27 cellular contexts compared by ENCODE assay signal in the genomic region with DNA sequence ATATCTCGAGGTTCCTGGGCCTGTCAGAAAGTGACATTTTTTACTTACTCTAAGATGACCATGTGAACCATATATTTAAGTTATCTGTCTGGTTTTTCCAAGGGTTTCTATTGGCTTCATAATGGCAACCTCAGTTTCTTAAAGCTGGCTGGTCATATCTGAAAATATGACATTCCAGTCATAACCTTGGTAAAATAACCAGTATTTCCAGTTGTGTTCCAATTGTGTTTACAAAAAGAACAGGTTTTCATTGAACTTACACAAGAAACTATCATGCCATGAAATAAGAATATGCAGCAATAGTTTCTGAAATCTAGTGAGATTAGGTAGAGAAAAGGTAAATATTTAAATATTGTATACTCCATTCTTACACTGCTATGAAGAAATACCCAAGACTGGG.
"Had no signal": no experiment of that assay in that cellular context is flagged by ENCODE, and none has a peak within 500 bp of the region (broad histone marks: within the 10 kb centered on the region; RNA-seq: fewer than 3 reads in every experiment).

No MANE protein-coding gene starts in this region.

- H3K36me3 ChIP-seq: left lung, lower lobe of right lung, pancreas, prostate gland, stomach, thyroid gland, transverse colon, vagina had no signal

- H3K9me3 ChIP-seq: left lung, lower lobe of right lung, pancreas, prostate gland, stomach, testis, thyroid gland, transverse colon, vagina had no signal

- H3K27me3 ChIP-seq: left lung, pancreas, stomach, testis, thyroid gland, transverse colon, vagina had no signal

- H3K4me1 ChIP-seq: left lung, lower lobe of right lung, pancreas, prostate gland, stomach, testis, thyroid gland, transverse colon, vagina had no signal

- H3K4me3 ChIP-seq: left lung, lower lobe of right lung, pancreas, prostate gland, skin epidermis, stomach, testis, thyroid gland, transverse colon, vagina had no signal

- ATAC-seq: left colon; left lung; lower lobe of right lung; naive thymus-derived CD8-positive, alpha-beta T cell; pancreas; right cardiac atrium; sciatic nerve; stimulated activated naive B cell treated with anti-CD40 and anti-IgM and Interleukin-4, amounts not matched to agents 10 μg/mL and 1 μg/mL and 100 μg/mL, for 72 hours; stimulated activated naive CD8-positive, alpha-beta T cell treated with anti-CD3 and anti-CD28 coated beads, Interleukin-15, Interleukin-2, amounts not matched to agents 100 U/mL and 50 U/mL, for 24 hours had no signal

- H3K27ac ChIP-seq: left lung, lower lobe of right lung, pancreas, prostate gland, skin epidermis, stomach, testis, thyroid gland, transverse colon, vagina had no signal

- DNase-seq: hippocampal formation; kidney glomerular epithelial cell; left colon; left lung; lower lobe of right lung; mammary epithelial cell; mesenchymal stem cell; naive thymus-derived CD8-positive, alpha-beta T cell; nucleus accumbens; pancreas; posterior cingulate gyrus; retina; right cardiac atrium; stimulated activated CD4-positive, alpha-beta T cell treated with anti-CD3 and anti-CD28 coated beads, Interleukin-12 subunit alpha, Interleukin-12 subunit beta, amount 100 ng/mL, for 4 hours; stimulated activated CD4-positive, alpha-beta T cell treated with anti-CD3 and anti-CD28 coated beads, Interleukin-15, amount 100 ng/mL, for 24 hours; stimulated activated CD4-positive, alpha-beta T cell treated with anti-CD3 and anti-CD28 coated beads, Interleukin-2, amount 100 ng/mL, for 24 hours; stimulated activated CD4-positive, alpha-beta T cell treated with anti-CD3 and anti-CD28 coated beads, Interleukin-4, amount 100 ng/mL, for 1 hour; stimulated activated naive B cell treated with anti-CD40 and anti-IgM and Interleukin-4, amounts not matched to agents 10 μg/mL and 1 μg/mL and 100 μg/mL, for 72 hours; stimulated activated naive CD8-positive, alpha-beta T cell treated with anti-CD3 and anti-CD28 coated beads, Interleukin-15, Interleukin-2, amounts not matched to agents 100 U/mL and 50 U/mL, for 24 hours; stomach; testis; thyroid gland; transverse colon had no signal
